ENCODE assay signal across 9 cellular contexts in the genomic region with DNA sequence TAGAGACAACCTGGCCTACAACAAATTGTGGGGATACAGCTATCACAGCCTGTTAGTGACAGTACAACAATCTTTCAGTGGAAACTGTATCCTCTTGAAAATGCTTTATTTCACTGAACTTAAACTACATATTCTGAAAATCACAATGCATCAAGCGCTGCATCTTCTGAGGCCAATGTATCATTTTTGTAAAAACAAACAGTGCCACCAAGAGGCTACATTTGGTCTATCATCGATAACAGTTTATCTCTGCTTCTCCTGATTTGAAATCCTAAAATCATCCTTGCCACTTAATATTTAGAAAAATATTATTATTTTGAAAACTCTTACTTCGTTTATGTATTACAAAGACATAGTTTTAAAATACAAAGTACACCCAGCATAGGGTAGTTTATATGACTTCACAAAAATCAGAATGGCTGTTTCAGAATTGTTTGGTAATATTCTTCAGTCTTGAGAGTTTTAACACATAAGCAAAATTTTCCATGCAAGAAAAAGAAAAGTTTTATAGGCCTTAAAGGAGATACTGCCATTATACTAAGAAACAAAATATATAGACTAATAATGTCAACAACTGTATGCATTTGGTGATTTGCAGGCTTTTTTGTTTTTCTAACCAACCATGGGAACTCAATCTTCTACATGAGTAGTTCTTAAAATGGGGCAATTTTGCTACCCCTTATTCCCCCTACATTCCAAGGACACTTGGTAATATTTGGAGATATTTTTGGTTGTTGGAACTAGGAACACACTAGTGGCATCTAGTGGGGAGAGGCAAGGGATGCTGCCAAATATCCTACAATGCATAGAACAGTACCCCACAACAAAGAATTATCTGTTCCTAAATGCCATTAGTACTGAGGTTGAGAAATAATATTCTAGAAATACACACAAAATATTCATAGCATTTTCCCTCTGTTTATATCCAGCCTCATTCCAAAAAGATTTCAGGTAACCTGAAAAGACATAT. TPM values are rescaled to one million over a fixed set of nuclear protein-coding genes. Genes with fewer than 3 reads are reported as not detected.
DNase-seq lines count a peak whose midpoint lies in the region; ATAC-seq, FAIRE-seq and TF ChIP-seq lines count a peak whose summit lies in the region.
"Had no signal": no experiment of that assay in that cellular context is flagged by ENCODE, and none has a peak within 500 bp of the region (broad histone marks: within the 10 kb centered on the region; RNA-seq: fewer than 3 reads in every experiment).

No MANE protein-coding gene starts in this region.

- no peaks in the 10 kb centered on the region for H3K36me3 ChIP-seq in Peyer's patch
- H3K36me3 ChIP-seq: ovary had no signal

- no peaks in the 10 kb centered on the region for H3K27me3 Mint-ChIP-seq in progenitor cell of endocrine pancreas
- no peaks in the 10 kb centered on the region for H3K27me3 Mint-ChIP-seq in activated T-cell treated with anti-CD3 and anti-CD28 coated beads, Interleukin-2, amount 50 U/mL, for 72 hours (ENCODE audit: low read depth)

- no peaks in the 10 kb centered on the region for H3K4me1 ChIP-seq in Peyer's patch

- no peaks in the 10 kb centered on the region for H3K27me3 ChIP-seq in Peyer's patch
- H3K27me3 ChIP-seq: ovary had no signal

- no peak for TF ChIP-seq POLR2A in Peyer's patch (IDR thresholded peaks at IDR 0.05)

- no peak overlapping the region for H3K4me3 Mint-ChIP-seq in progenitor cell of endocrine pancreas (ENCODE audit: low read depth)
- no peak overlapping the region for H3K4me3 Mint-ChIP-seq in activated T-cell treated with anti-CD3 and anti-CD28 coated beads, Interleukin-2, amount 50 U/mL, for 72 hours

- peak; percentile 23 to 60 (median 37) for DNase-seq in NCI-H1417 (lab: John Stamatoyannopoulos, UW)
- DNase-seq in NCI-H1417 treated with DMSO at 0.1 percent for 48 hours (lab: John Stamatoyannopoulos, UW): no peak
- DNase-seq in NCI-H446 (lab: John Stamatoyannopoulos, UW): peak; percentile 46 to 49
- no peak for DNase-seq in progenitor cell of endocrine pancreas (ENCODE audit: low spot score, unreplicated experiment)
- DNase-seq in Peyer's patch: no peak
- DNase-seq in NCI-H187 (lab: John Stamatoyannopoulos, UW): no peak
- DNase-seq in activated T-cell treated with anti-CD3 and anti-CD28 coated beads, Interleukin-2, amount 50 U/mL, for 72 hours: no peak
- DNase-seq: ovary had no signal

- no peaks in the 10 kb centered on the region for H3K9me3 Mint-ChIP-seq in progenitor cell of endocrine pancreas (ENCODE audit: low read depth)
- no peaks in the 10 kb centered on the region for H3K9me3 Mint-ChIP-seq in activated T-cell treated with anti-CD3 and anti-CD28 coated beads, Interleukin-2, amount 50 U/mL, for 72 hours

- H3K27ac Mint-ChIP-seq in progenitor cell of endocrine pancreas: no peak overlapping the region
- H3K27ac Mint-ChIP-seq in activated T-cell treated with anti-CD3 and anti-CD28 coated beads, Interleukin-2, amount 50 U/mL, for 72 hours: no peak overlapping the region

- ATAC-seq in activated T-cell treated with anti-CD3 and anti-CD28 coated beads, Interleukin-2, amount 50 U/mL, for 72 hours (replicated peaks in 1 of 2): no peak

- no peaks in the 10 kb centered on the region for H3K9me3 ChIP-seq in Peyer's patch
- H3K9me3 ChIP-seq: ovary had no signal

- H3K4me1 Mint-ChIP-seq in progenitor cell of endocrine pancreas (ENCODE audit: low read depth): peaks cover 18% of the 10 kb centered on the region
- H3K4me1 Mint-ChIP-seq in activated T-cell treated with anti-CD3 and anti-CD28 coated beads, Interleukin-2, amount 50 U/mL, for 72 hours (ENCODE audit: low read depth): no peaks in the 10 kb centered on the region

- peaks cover 10% of the 10 kb centered on the region for H3K36me3 Mint-ChIP-seq in progenitor cell of endocrine pancreas (ENCODE audit: insufficient read depth)
- H3K36me3 Mint-ChIP-seq in activated T-cell treated with anti-CD3 and anti-CD28 coated beads, Interleukin-2, amount 50 U/mL, for 72 hours (ENCODE audit: insufficient read depth in 2 of 2): no peaks in the 10 kb centered on the region

- peak; percentile 46 for TF ChIP-seq CTCF in progenitor cell of endocrine pancreas (IDR thresholded peaks at IDR 0.05; ENCODE audit: unreplicated experiment)
- peak in 2 of 6 experiments; percentile 11 to 20 for TF ChIP-seq CTCF in Peyer's patch (IDR thresholded peaks at IDR 0.05)

- FAIRE-seq in colon (lab: Jason Lieb, UNC): peak; percentile 61

- no peak overlapping the region for H3K4me3 ChIP-seq in Peyer's patch
- H3K4me3 ChIP-seq: ovary had no signal

- no peak overlapping the region for H3K27ac ChIP-seq in Peyer's patch
- H3K27ac ChIP-seq: ovary had no signal

RNA-seq across cellular contexts. Expression of gene WDR72, which starts 42.3 kb away (rescaled TPM):
- total RNA-seq in progenitor cell of endocrine pancreas: 25.0 and 26.6 TPM in 2 replicates
- not detected for total RNA-seq in Peyer's patch
- total RNA-seq in activated T-cell treated with anti-CD3 and anti-CD28 coated beads, Interleukin-2, amount 50 U/mL, for 72 hours: not detected

Comparison
In these comparisons a context has a peak if more than half of its experiments do, and no peak if none do; other contexts are left out.
1. DNase-seq: peak in NCI-H1417 (3 of 3) and NCI-H446 (2 of 2); none in NCI-H1417 treated with DMSO at 0.1 percent for 48 hours (single experiment), progenitor cell of endocrine pancreas (single experiment), Peyer's patch (0 of 3), NCI-H187 (0 of 2) and activated T-cell treated with anti-CD3 and anti-CD28 coated beads, Interleukin-2, amount 50 U/mL, for 72 hours (0 of 2).
2. RNA of gene WDR72, which starts 42.3 kb away (total RNA-seq): 25.0 to 26.6 TPM in progenitor cell of endocrine pancreas; not detected in Peyer's patch and not detected in activated T-cell treated with anti-CD3 and anti-CD28 coated beads, Interleukin-2, amount 50 U/mL, for 72 hours; every median in the first group is over 10 times any median in the second.